ENCODE assay signal across 7 cellular contexts in the genomic region with DNA sequence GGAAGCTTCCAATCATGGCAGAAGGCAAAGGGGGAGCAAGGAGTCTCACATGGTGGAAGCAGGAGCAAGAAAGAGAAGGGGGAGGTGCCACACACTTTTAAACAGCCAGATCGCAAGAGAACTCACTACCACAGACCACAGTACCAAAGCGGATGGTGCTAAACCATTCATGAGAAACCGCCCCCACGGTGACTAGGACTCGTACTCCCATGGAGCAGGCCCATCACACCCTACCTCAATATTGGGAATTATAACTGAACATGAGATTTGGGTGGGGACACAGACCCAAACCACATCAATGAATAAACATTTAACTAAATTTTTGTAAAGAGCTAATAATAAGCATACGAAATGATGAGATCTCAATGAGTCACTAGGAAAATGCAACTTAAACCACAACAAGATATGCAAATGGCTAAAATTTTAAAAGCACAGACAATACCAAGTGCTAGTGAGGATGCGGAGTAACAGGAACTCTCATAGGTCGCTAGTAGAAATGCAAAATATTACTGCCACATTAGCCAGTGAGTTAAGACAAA.
A peak's percentile ranks its signal among the peaks of the same experiment; 100 is the strongest.
DNase-seq lines count a peak whose midpoint lies in the region; ATAC-seq and TF ChIP-seq lines count a peak whose summit lies in the region.

No MANE protein-coding gene starts in this region.

- no peak overlapping the region for H3K4me3 ChIP-seq in NB4 (ENCODE audit: low read depth, low read length)

- peak; percentile 45 for ATAC-seq in GM21360 (IDR thresholded peaks at IDR 0.05; ENCODE audit: unreplicated experiment)
- ATAC-seq in activated naive CD8-positive, alpha-beta T cell treated with anti-CD3 and anti-CD28 coated beads, Interleukin-2, amount 50 U/mL, for 24 hours = peak; percentile 92

- H3K4me3 Mint-ChIP-seq in activated naive CD8-positive, alpha-beta T cell treated with anti-CD3 and anti-CD28 coated beads, Interleukin-2, amount 50 U/mL, for 24 hours = peak overlapping the region; percentile 57

- TF ChIP-seq CTCF in NB4 (IDR thresholded peaks at IDR 0.05; ENCODE audit: low read depth, low read length) = no peak

- peaks cover 55% of the 10 kb centered on the region for H3K4me1 Mint-ChIP-seq in activated naive CD8-positive, alpha-beta T cell treated with anti-CD3 and anti-CD28 coated beads, Interleukin-2, amount 50 U/mL, for 24 hours

- no peaks in the 10 kb centered on the region for H3K27me3 Mint-ChIP-seq in activated naive CD8-positive, alpha-beta T cell treated with anti-CD3 and anti-CD28 coated beads, Interleukin-2, amount 50 U/mL, for 24 hours

- peaks cover 4% of the 10 kb centered on the region for H3K9me3 Mint-ChIP-seq in activated naive CD8-positive, alpha-beta T cell treated with anti-CD3 and anti-CD28 coated beads, Interleukin-2, amount 50 U/mL, for 24 hours

- H3K36me3 Mint-ChIP-seq in activated naive CD8-positive, alpha-beta T cell treated with anti-CD3 and anti-CD28 coated beads, Interleukin-2, amount 50 U/mL, for 24 hours (ENCODE audit: low read depth) = peaks cover 70% of the 10 kb centered on the region

- no peak for TF ChIP-seq POLR2A in NB4 (IDR thresholded peaks at IDR 0.05; ENCODE audit: extremely low read depth, insufficient read length)

- DNase-seq in NB4 (ENCODE audit: low read depth) (peak; percentile 34), DMS53 (lab: John Stamatoyannopoulos, UW) (no peak), DMS53 treated with DMSO at 0.1 percent for 48 hours (lab: John Stamatoyannopoulos, UW; ENCODE audit: unreplicated experiment) (no peak), NCI-H1048 (lab: John Stamatoyannopoulos, UW) (no peak)
- DNase-seq in activated naive CD8-positive, alpha-beta T cell treated with anti-CD3 and anti-CD28 coated beads, Interleukin-2, amount 50 U/mL, for 24 hours = peak; percentile 70
- DNase-seq in stimulated activated CD8-positive, alpha-beta memory T cell treated with anti-CD3 and anti-CD28 coated beads, Interleukin-2, amount 100 ng/mL, for 1 hour (ENCODE audit: low read depth in 2 of 2) = peak; percentile 12 to 17

- H3K27ac Mint-ChIP-seq in activated naive CD8-positive, alpha-beta T cell treated with anti-CD3 and anti-CD28 coated beads, Interleukin-2, amount 50 U/mL, for 24 hours = peak overlapping the region; percentile 93

Comparison
In these comparisons a context has a peak if more than half of its experiments do, and no peak if none do; other contexts are left out.
1. DNase-seq: peak in NB4 (single experiment), activated naive CD8-positive, alpha-beta T cell treated with anti-CD3 and anti-CD28 coated beads, Interleukin-2, amount 50 U/mL, for 24 hours (single experiment) and stimulated activated CD8-positive, alpha-beta memory T cell treated with anti-CD3 and anti-CD28 coated beads, Interleukin-2, amount 100 ng/mL, for 1 hour (2 of 2); none in DMS53 (single experiment), DMS53 treated with DMSO at 0.1 percent for 48 hours (single experiment) and NCI-H1048 (single experiment).